In the genomic region with DNA sequence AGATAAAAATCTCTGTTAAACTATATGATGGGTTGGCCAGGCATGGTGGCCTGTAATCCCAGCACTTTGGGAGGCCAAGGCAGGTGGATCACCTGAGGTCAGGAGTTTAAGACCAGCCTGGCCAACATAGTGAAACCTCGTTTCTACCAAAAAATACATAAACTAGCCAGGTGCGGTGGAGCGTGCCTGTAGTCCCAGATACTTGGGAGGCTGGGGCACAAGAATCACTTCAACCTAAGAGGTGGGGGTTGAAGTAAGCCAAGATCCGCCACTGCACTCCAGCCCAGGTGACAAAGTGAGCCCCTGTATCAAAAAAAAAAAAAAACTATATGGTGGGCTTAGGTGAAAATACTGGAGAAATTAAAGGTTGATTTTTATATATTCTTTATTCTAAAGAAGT, we compare ENCODE assay signal across 9 cellular contexts.
"Had no signal": no experiment of that assay in that cellular context is flagged by ENCODE, and none has a peak within 500 bp of the region (broad histone marks: within the 10 kb centered on the region; RNA-seq: fewer than 3 reads in every experiment).

No MANE protein-coding gene starts in this region.

- H3K36me3 ChIP-seq: HAP-1 had no signal

- DNase-seq: GM23248, GOT3, H7, HFFc6, KBM-7 had no signal

- H3K4me3 ChIP-seq: GM23248, HAP-1 had no signal

- H3K27ac ChIP-seq: GM23248, HL-60 had no signal

- H3K9me3 ChIP-seq: HAP-1 had no signal

- H3K4me1 ChIP-seq: HAP-1 had no signal

- ATAC-seq: HCT116, HepG2 had no signal
